ENCODE assay signal across 29 cellular contexts in the genomic region with DNA sequence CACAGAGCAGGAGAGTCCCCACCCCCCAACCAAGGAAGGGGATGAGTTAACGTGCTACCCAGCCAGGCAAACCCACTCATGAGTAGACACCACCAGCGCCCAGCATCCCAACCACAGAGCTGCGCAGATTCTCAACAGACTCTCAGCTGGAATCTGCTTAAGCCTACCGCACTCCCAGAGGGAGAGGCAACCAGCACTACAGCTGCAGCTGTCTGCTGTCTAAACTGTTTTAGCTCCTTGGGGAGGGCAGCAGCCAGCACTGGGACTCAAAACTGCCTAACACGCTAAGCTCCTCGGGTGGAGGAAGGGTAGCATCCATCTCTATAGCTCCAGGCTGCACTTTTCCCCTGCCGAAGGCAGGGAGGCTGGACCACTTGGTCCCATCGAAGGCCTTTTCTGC.
"Had no signal": no experiment of that assay in that cellular context is flagged by ENCODE, and none has a peak within 500 bp of the region (broad histone marks: within the 10 kb centered on the region; RNA-seq: fewer than 3 reads in every experiment).

No MANE protein-coding gene starts in this region.

- H3K27me3 Mint-ChIP-seq: stimulated activated naive B cell treated with anti-CD40 and anti-IgM and Interleukin-4, amounts not matched to agents 10 μg/mL and 1 μg/mL and 100 μg/mL, for 72 hours had no signal

- ATAC-seq: left colon; left lung; lower lobe of right lung; mucosa of descending colon; natural killer cell; pancreas; right cardiac atrium; sciatic nerve; stimulated activated naive B cell treated with anti-CD40 and anti-IgM and Interleukin-4, amounts not matched to agents 10 μg/mL and 1 μg/mL and 100 μg/mL, for 72 hours; stimulated activated naive CD8-positive, alpha-beta T cell treated with anti-CD3 and anti-CD28 coated beads, Interleukin-15, Interleukin-2, amounts not matched to agents 100 U/mL and 50 U/mL, for 24 hours had no signal

- H3K4me3 Mint-ChIP-seq: immature natural killer cell; natural killer cell; nephron progenitor cell; stimulated activated naive B cell treated with anti-CD40 and anti-IgM and Interleukin-4, amounts not matched to agents 10 μg/mL and 1 μg/mL and 100 μg/mL, for 72 hours had no signal

- H3K4me3 ChIP-seq: left lung, lower lobe of right lung, mucosa of descending colon, pancreas, prostate gland, skin epidermis, stomach, testis, thyroid gland, transverse colon, upper lobe of left lung, vagina had no signal

- H3K27ac ChIP-seq: left lung, lower lobe of right lung, pancreas, prostate gland, skin epidermis, stomach, testis, thyroid gland, transverse colon, upper lobe of left lung, vagina had no signal

- H3K27ac Mint-ChIP-seq: immature natural killer cell; natural killer cell; nephron progenitor cell; stimulated activated naive B cell treated with anti-CD40 and anti-IgM and Interleukin-4, amounts not matched to agents 10 μg/mL and 1 μg/mL and 100 μg/mL, for 72 hours had no signal

- H3K4me1 Mint-ChIP-seq: immature natural killer cell; natural killer cell; nephron progenitor cell; stimulated activated naive B cell treated with anti-CD40 and anti-IgM and Interleukin-4, amounts not matched to agents 10 μg/mL and 1 μg/mL and 100 μg/mL, for 72 hours had no signal

- H3K9me3 ChIP-seq: pancreas, prostate gland, testis, thyroid gland, vagina had no signal

- DNase-seq: hypothalamus; immature natural killer cell; kidney; left colon; left lung; lower lobe of right lung; midbrain; mucosa of descending colon; natural killer cell; nephron progenitor cell; nucleus accumbens; retina; right cardiac atrium; stimulated activated CD4-positive, alpha-beta T cell treated with anti-CD3 and anti-CD28 coated beads, Interleukin-12 subunit alpha, Interleukin-12 subunit beta, amount 100 ng/mL, for 4 hours; stimulated activated CD4-positive, alpha-beta T cell treated with anti-CD3 and anti-CD28 coated beads, Interleukin-15, amount 100 ng/mL, for 24 hours; stimulated activated CD4-positive, alpha-beta T cell treated with anti-CD3 and anti-CD28 coated beads, Interleukin-2, amount 100 ng/mL, for 24 hours; stimulated activated CD4-positive, alpha-beta T cell treated with anti-CD3 and anti-CD28 coated beads, Interleukin-4, amount 100 ng/mL, for 1 hour; stimulated activated naive B cell treated with anti-CD40 and anti-IgM and Interleukin-4, amounts not matched to agents 10 μg/mL and 1 μg/mL and 100 μg/mL, for 72 hours; stimulated activated naive CD8-positive, alpha-beta T cell treated with anti-CD3 and anti-CD28 coated beads, Interleukin-15, Interleukin-2, amounts not matched to agents 100 U/mL and 50 U/mL, for 24 hours; stomach; testis; thyroid gland; transverse colon; upper lobe of left lung had no signal

- H3K36me3 ChIP-seq: left lung, lower lobe of right lung, pancreas, prostate gland, stomach, thyroid gland, transverse colon, upper lobe of left lung, vagina had no signal

- H3K27me3 ChIP-seq: left lung, pancreas, stomach, testis, thyroid gland, transverse colon, upper lobe of left lung, vagina had no signal

- H3K4me1 ChIP-seq: left lung, lower lobe of right lung, pancreas, prostate gland, stomach, testis, thyroid gland, transverse colon, upper lobe of left lung, vagina had no signal
